Comparison of ENCODE assay signal across 10 cellular contexts in the genomic region with DNA sequence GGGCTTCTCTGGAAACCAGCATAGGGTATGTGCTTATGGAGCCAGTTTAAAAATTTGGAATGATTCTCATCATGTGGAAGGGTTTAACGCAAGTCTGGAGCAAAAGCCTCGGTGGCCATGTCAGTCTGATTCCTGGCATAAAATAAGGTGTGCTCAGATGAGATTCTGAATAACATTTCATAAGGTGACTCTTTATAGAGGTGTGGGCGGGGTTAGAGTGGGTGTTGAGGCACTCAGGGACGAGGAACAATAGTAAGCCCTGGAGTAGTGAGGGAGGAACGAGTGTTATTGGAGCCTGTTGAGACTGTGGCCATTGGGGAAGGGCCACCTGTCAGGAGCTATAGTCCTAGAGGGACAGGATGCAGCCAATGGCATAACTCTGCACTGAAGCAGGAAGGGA. TPM values are rescaled to one million over a fixed set of nuclear protein-coding genes. Genes with fewer than 3 reads are reported as not detected.
"Had no signal": no experiment of that assay in that cellular context is flagged by ENCODE, and none has a peak within 500 bp of the region (broad histone marks: within the 10 kb centered on the region; RNA-seq: fewer than 3 reads in every experiment).

No MANE protein-coding gene starts in this region.

- ATAC-seq: GM23338, HCT116 had no signal

- H3K27ac Mint-ChIP-seq: GM23338, H9, HFFc6 had no signal

- H3K9me3 ChIP-seq: HAP-1 had no signal

- H3K4me1 ChIP-seq: HAP-1 had no signal

- H3K36me3 ChIP-seq: HAP-1 had no signal

- H3K4me3 Mint-ChIP-seq: GM23338, H9, HFFc6 had no signal

- H3K4me3 ChIP-seq: GM23248, GM23338, HAP-1 had no signal

- H3K27ac ChIP-seq: GM23248 had no signal

- DNase-seq: GM23248, GOT3, H7, H9, HCEC 1CT, HFFc6 had no signal

- H3K9me3 Mint-ChIP-seq: GM23338, H9, HFFc6 had no signal

- H3K9ac ChIP-seq: GM23248 had no signal

RNA-seq across cellular contexts. Expression of gene KIRREL3, which starts 13.0 kb away (rescaled TPM):
- total RNA-seq: H4 had no signal
